Comparison of ENCODE assay signal across 8 cellular contexts in genomic region chr15:88255496-88256171, GRCh38. TPM values are rescaled to one million over a fixed set of nuclear protein-coding genes. Genes with fewer than 3 reads are reported as not detected.
DNase-seq lines count a peak whose midpoint lies in the region; ATAC-seq and TF ChIP-seq lines count a peak whose summit lies in the region.

No MANE protein-coding gene starts in this region.

- CTCF ChIA-PET in CD8-positive, alpha-beta T cell (lab: Charles Lee) = no interaction called here

- H3K27me3 ChIP-seq in CD8-positive, alpha-beta T cell (ENCODE audit: insufficient read depth, low read length) = peaks cover 6% of the 10 kb centered on the region
- H3K27me3 ChIP-seq in esophagus squamous epithelium = peaks cover 8 to 99% (median 21%) of the 10 kb centered on the region in 4 donors

- no peaks in the 10 kb centered on the region for H3K9me3 ChIP-seq in CD8-positive, alpha-beta T cell (ENCODE audit: low read length)
- H3K9me3 ChIP-seq in esophagus squamous epithelium = no peaks in the 10 kb centered on the region

- peaks cover 20% of the 10 kb centered on the region for H3K4me1 Mint-ChIP-seq in CD8-positive, alpha-beta T cell (ENCODE audit: low read depth)
- H3K4me1 Mint-ChIP-seq in nephron = peaks cover 35% of the 10 kb centered on the region

- H3K36me3 ChIP-seq in CD8-positive, alpha-beta T cell (ENCODE audit: insufficient read depth, low read length) = no peaks in the 10 kb centered on the region
- H3K36me3 ChIP-seq in esophagus squamous epithelium = no peaks in the 10 kb centered on the region

- DNase-seq in CD8-positive, alpha-beta T cell = no peak
- DNase-seq in NCI-H69 (lab: John Stamatoyannopoulos, UW) (peak; percentile 25), esophagus squamous epithelium (lab: John Stamatoyannopoulos, UW) (no peak), NOMO-1 (lab: John Stamatoyannopoulos, UW; ENCODE audit: unreplicated experiment in 2 of 2) (no peak), GM10266 (ENCODE audit: extremely low spot score) (no peak)

- TF ChIP-seq CTCF in CD8-positive, alpha-beta T cell (IDR thresholded peaks at IDR 0.05) = no peak
- no peak for TF ChIP-seq CTCF in esophagus squamous epithelium (IDR thresholded peaks at IDR 0.05)
- TF ChIP-seq CTCF in nephron (IDR thresholded peaks at IDR 0.05; ENCODE audit: unreplicated experiment in 3 of 3) = no peak
- TF ChIP-seq CTCF in GM10266 (IDR thresholded peaks at IDR 0.05; ENCODE audit: control insufficient read depth, insufficient read depth, low read depth, missing control alignments) = no peak

- H3K36me3 Mint-ChIP-seq in CD8-positive, alpha-beta T cell = no peaks in the 10 kb centered on the region
- no peaks in the 10 kb centered on the region for H3K36me3 Mint-ChIP-seq in nephron (ENCODE audit: low read depth)

- intact Hi-C loops in CD8-positive, alpha-beta T cell (cut with DNase I, micrococcal nuclease) = no loop called here
- intact Hi-C loops in esophagus squamous epithelium (cut with DNase I) = no loop called here

- no peak for TF ChIP-seq POLR2A in esophagus squamous epithelium (IDR thresholded peaks at IDR 0.05)

- H3K27me3 Mint-ChIP-seq in CD8-positive, alpha-beta T cell (ENCODE audit: low read depth) = peaks cover 52% of the 10 kb centered on the region
- peaks cover 94% of the 10 kb centered on the region for H3K27me3 Mint-ChIP-seq in nephron (ENCODE audit: low read depth)

- H3K4me3 Mint-ChIP-seq in CD8-positive, alpha-beta T cell = peak overlapping the region; percentile 66
- peak overlapping the region; percentile 78 to 87 (median 86) for H3K4me3 Mint-ChIP-seq in nephron

- no peak for ATAC-seq in CD8-positive, alpha-beta T cell
- ATAC-seq in GM18861 (IDR thresholded peaks at IDR 0.05; ENCODE audit: unreplicated experiment) = no peak
- no peak for ATAC-seq in GM18502 (IDR thresholded peaks at IDR 0.05; ENCODE audit: poor library complexity, unreplicated experiment)

- 0 to 16% methylated on average over 2 to 5 of the region's 54 CpGs for WGBS in esophagus squamous epithelium, 2 donors

- POLR2A ChIA-PET in CD8-positive, alpha-beta T cell (lab: Charles Lee) = no interaction called here

- peaks cover 8% of the 10 kb centered on the region for H3K4me1 ChIP-seq in CD8-positive, alpha-beta T cell (ENCODE audit: insufficient read depth, low read length)
- H3K4me1 ChIP-seq in esophagus squamous epithelium = peaks cover 12 to 32% (median 15%) of the 10 kb centered on the region in 3 donors

- no peak overlapping the region for H3K4me3 ChIP-seq in CD8-positive, alpha-beta T cell (ENCODE audit: low read depth, low read length)
- H3K4me3 ChIP-seq in esophagus squamous epithelium = peak overlapping the region in 3 of 4 donors; percentile 15 to 61 (median 45)

- no peaks in the 10 kb centered on the region for H3K9me3 Mint-ChIP-seq in CD8-positive, alpha-beta T cell
- H3K9me3 Mint-ChIP-seq in nephron = no peaks in the 10 kb centered on the region

- no peak overlapping the region for H3K27ac Mint-ChIP-seq in CD8-positive, alpha-beta T cell
- no peak overlapping the region for H3K27ac Mint-ChIP-seq in nephron

- H3K27ac ChIP-seq in CD8-positive, alpha-beta T cell (ENCODE audit: low read depth, low read length) = no peak overlapping the region
- H3K27ac ChIP-seq in esophagus squamous epithelium = peak overlapping the region in 1 of 4 donors; percentile 36

RNA-seq across cellular contexts. Expression of gene NTRK3, which starts 0.9 kb away (rescaled TPM):
- not detected for total RNA-seq in CD8-positive, alpha-beta T cell
- 1 to 10 TPM in 1 of 4 donors, under 1 TPM in 3; 0.09 to 2.7 (median 0.62) TPM for total RNA-seq in esophagus squamous epithelium
